Comparison of ENCODE assay signal across 2 cellular contexts in genomic region chr2:85545780-85546240, GRCh38.
TF ChIP-seq lines count a peak whose summit lies in the region.

No MANE protein-coding gene starts in this region.

TF ChIP-seq in HCT116, 20 proteins besides CTCF, POLR2A, EP300 and RAD21:
- TF ChIP-seq JUND (IDR thresholded peaks at IDR 0.05) (no peak), EGR1 (IDR thresholded peaks at IDR 0.05; ENCODE audit: low read depth) (no peak), CEBPB (IDR thresholded peaks at IDR 0.05; ENCODE audit: low read depth) (no peak), REST (IDR thresholded peaks at IDR 0.05; ENCODE audit: low read depth) (no peak), SP1 (IDR thresholded peaks at IDR 0.05; ENCODE audit: low read depth) (no peak), FOSL1 (IDR thresholded peaks at IDR 0.05; ENCODE audit: low read depth) (no peak), CBX3 (IDR thresholded peaks at IDR 0.05; ENCODE audit: low read depth) (no peak), SIN3A (IDR thresholded peaks at IDR 0.05; ENCODE audit: low read depth) (no peak), ZNF274 (IDR thresholded peaks at IDR 0.05; ENCODE audit: low read depth, low read length) (no peak), ATF3 (IDR thresholded peaks at IDR 0.05) (no peak), POLR2AphosphoS5 (IDR thresholded peaks at IDR 0.05; ENCODE audit: low read depth, low read length) (no peak), ELF1 (IDR thresholded peaks at IDR 0.05; ENCODE audit: borderline replicate concordance, low read depth) (no peak), ZFX (IDR thresholded peaks at IDR 0.05) (no peak), ZBTB33 (IDR thresholded peaks at IDR 0.05; ENCODE audit: extremely low read depth, insufficient replicate concordance, low read length) (no peak), MAX (IDR thresholded peaks at IDR 0.05) (no peak), TCF7L2 (IDR thresholded peaks at IDR 0.05; ENCODE audit: borderline replicate concordance, extremely low read depth, insufficient read depth, insufficient read length) (no peak), SRF (IDR thresholded peaks at IDR 0.05; ENCODE audit: low read depth) (no peak), YY1 (IDR thresholded peaks at IDR 0.05; ENCODE audit: extremely low read depth, insufficient replicate concordance, low read depth, low read length) (no peak)

TF ChIP-seq in HepG2, 621 proteins besides CTCF, POLR2A, EP300 and RAD21 (continues in another document):
- TF ChIP-seq NFYB (CRISPR knock-in tag; IDR thresholded peaks at IDR 0.05), result no peak
- TF ChIP-seq ZBTB38 (CRISPR knock-in tag; IDR thresholded peaks at IDR 0.05), result no peak
- no peak; the same call in 1 of the 2 replicates for TF ChIP-seq ZMYM4 (CRISPR knock-in tag; IDR thresholded peaks at IDR 0.05)
- no peak for TF ChIP-seq HHEX (CRISPR knock-in tag; IDR thresholded peaks at IDR 0.05)
- no peak for TF ChIP-seq ZSCAN25 (CRISPR knock-in tag; IDR thresholded peaks at IDR 0.05)
- no peak for TF ChIP-seq SMAD1 (CRISPR knock-in tag; IDR thresholded peaks at IDR 0.05; ENCODE audit: borderline replicate concordance, low read depth)
- TF ChIP-seq YEATS2 (CRISPR knock-in tag; IDR thresholded peaks at IDR 0.05; ENCODE audit: borderline replicate concordance), result 0 out of 2 replicates have a peak, but pooled peaks have one; percentile 12
- TF ChIP-seq WIZ (CRISPR knock-in tag; IDR thresholded peaks at IDR 0.05), result no peak
- peak; percentile 91 for TF ChIP-seq PAF1 (CRISPR knock-in tag; IDR thresholded peaks at IDR 0.05)
- no peak for TF ChIP-seq NBN (conservative IDR thresholded peaks at IDR 0.05)
- no peak for TF ChIP-seq ZNF709 (CRISPR knock-in tag; IDR thresholded peaks at IDR 0.05)
- TF ChIP-seq CENPBD1 (CRISPR knock-in tag; IDR thresholded peaks at IDR 0.05; ENCODE audit: borderline replicate concordance, low read depth), result no peak
- no peak for TF ChIP-seq ZNF264 (CRISPR knock-in tag; IDR thresholded peaks at IDR 0.05)
- no peak for TF ChIP-seq SRY (CRISPR knock-in tag; IDR thresholded peaks at IDR 0.05)
- TF ChIP-seq ZNF383 (CRISPR knock-in tag; IDR thresholded peaks at IDR 0.05; ENCODE audit: borderline replicate concordance), result 0 out of 2 replicates have a peak, but pooled peaks have one; percentile 37
- no peak for TF ChIP-seq CBX1 (IDR thresholded peaks at IDR 0.05; ENCODE audit: low read depth)
- TF ChIP-seq ZNF557 (CRISPR knock-in tag; IDR thresholded peaks at IDR 0.05), result no peak
- no peak for TF ChIP-seq ZNF460 (CRISPR knock-in tag; IDR thresholded peaks at IDR 0.05; ENCODE audit: borderline replicate concordance)
- 0 out of 2 replicates have a peak, but pooled peaks have one; percentile 73 for TF ChIP-seq ZC3H4 (CRISPR knock-in tag; IDR thresholded peaks at IDR 0.05; ENCODE audit: borderline replicate concordance)
- TF ChIP-seq NR2F2 (IDR thresholded peaks at IDR 0.05; ENCODE audit: borderline replicate concordance, low read depth), result no peak
- no peak for TF ChIP-seq ZBTB42 (CRISPR knock-in tag; IDR thresholded peaks at IDR 0.05)
- TF ChIP-seq SSRP1 (CRISPR knock-in tag; IDR thresholded peaks at IDR 0.05), result peak; percentile 73; the same call in 1 of the 2 replicates
- no peak for TF ChIP-seq ZNF17 (CRISPR knock-in tag; IDR thresholded peaks at IDR 0.05)
- TF ChIP-seq GMEB1 (CRISPR knock-in tag; IDR thresholded peaks at IDR 0.05; ENCODE audit: borderline replicate concordance), result no peak
- no peak for TF ChIP-seq ZBTB4 (CRISPR knock-in tag; IDR thresholded peaks at IDR 0.05; ENCODE audit: borderline replicate concordance)
- no peak for TF ChIP-seq ZNF816 (CRISPR knock-in tag; IDR thresholded peaks at IDR 0.05; ENCODE audit: borderline replicate concordance)
- TF ChIP-seq NONO (IDR thresholded peaks at IDR 0.05), result no peak
- no peak for TF ChIP-seq NONO (CRISPR knock-in tag; conservative IDR thresholded peaks at IDR 0.05)
- TF ChIP-seq TBX2 (CRISPR knock-in tag; IDR thresholded peaks at IDR 0.05; ENCODE audit: borderline replicate concordance), result no peak; the same call in 1 of the 2 replicates
- 0 out of 2 replicates have a peak, but pooled peaks have one; percentile 55 for TF ChIP-seq ZNF543 (CRISPR knock-in tag; IDR thresholded peaks at IDR 0.05)
- TF ChIP-seq MBD4 (IDR thresholded peaks at IDR 0.05; ENCODE audit: borderline replicate concordance, low read length), result peak; percentile 77; the same call in 1 of the 2 replicates
- no peak for TF ChIP-seq ZBTB2 (CRISPR knock-in tag; IDR thresholded peaks at IDR 0.05; ENCODE audit: low read depth)
- no peak for TF ChIP-seq TFDP2 (CRISPR knock-in tag; IDR thresholded peaks at IDR 0.05)
- no peak for TF ChIP-seq ZNF564 (CRISPR knock-in tag; IDR thresholded peaks at IDR 0.05)
- no peak for TF ChIP-seq JUND (CRISPR knock-in tag; IDR thresholded peaks at IDR 0.05)
- no peak for TF ChIP-seq ZBED4 (CRISPR knock-in tag; IDR thresholded peaks at IDR 0.05; ENCODE audit: borderline replicate concordance)
- no peak for TF ChIP-seq THAP7 (CRISPR knock-in tag; IDR thresholded peaks at IDR 0.05)
- TF ChIP-seq TRIM22 (IDR thresholded peaks at IDR 0.05), result no peak
- no peak for TF ChIP-seq RORA (CRISPR knock-in tag; IDR thresholded peaks at IDR 0.05)
- no peak for TF ChIP-seq IKZF4 (CRISPR knock-in tag; IDR thresholded peaks at IDR 0.05; ENCODE audit: borderline replicate concordance, low read depth, not compliant biosample characterization)
- TF ChIP-seq ZNF124 (CRISPR knock-in tag; IDR thresholded peaks at IDR 0.05), result no peak
- TF ChIP-seq ZNF263 (CRISPR knock-in tag; IDR thresholded peaks at IDR 0.05), result no peak
- TF ChIP-seq ZNF773 (CRISPR knock-in tag; IDR thresholded peaks at IDR 0.05; ENCODE audit: borderline replicate concordance), result no peak
- TF ChIP-seq ATF2 (CRISPR knock-in tag; IDR thresholded peaks at IDR 0.05), result no peak
- 0 out of 2 replicates have a peak, but pooled peaks have one; percentile 5 for TF ChIP-seq FOSL1 (CRISPR knock-in tag; IDR thresholded peaks at IDR 0.05; ENCODE audit: borderline replicate concordance)
- no peak for TF ChIP-seq ZNF549 (CRISPR knock-in tag; IDR thresholded peaks at IDR 0.05)
